Comparison of ENCODE assay signal across 12 cellular contexts in genomic region chr5:139181835-139182452, GRCh38. TPM values are rescaled to one million over a fixed set of nuclear protein-coding genes. Genes with fewer than 3 reads are reported as not detected.
DNase-seq lines count a peak whose midpoint lies in the region; ATAC-seq and TF ChIP-seq lines count a peak whose summit lies in the region.
"Had no signal": no experiment of that assay in that cellular context is flagged by ENCODE, and none has a peak within 500 bp of the region (broad histone marks: within the 10 kb centered on the region; RNA-seq: fewer than 3 reads in every experiment).

No MANE protein-coding gene starts in this region.

- no peak overlapping the region for H3K4me3 Mint-ChIP-seq in dendritic cell treated with granulocyte-macrophage colony-stimulating factor and Interleukin-4, amounts not matched to agents 40 ng/mL and 50 ng/mL, for 4 days
- H3K4me3 Mint-ChIP-seq in osteocyte (ENCODE audit: unreplicated experiment), result peak overlapping the region; percentile 24
- H3K4me3 Mint-ChIP-seq: activated naive CD8-positive, alpha-beta T cell had no signal

- H3K36me3 Mint-ChIP-seq in dendritic cell treated with granulocyte-macrophage colony-stimulating factor and Interleukin-4, amounts not matched to agents 40 ng/mL and 50 ng/mL, for 4 days (ENCODE audit: low read depth), result peaks cover 9% of the 10 kb centered on the region
- no peaks in the 10 kb centered on the region for H3K36me3 Mint-ChIP-seq in osteocyte (ENCODE audit: unreplicated experiment)

- no peaks in the 10 kb centered on the region for H3K9me3 Mint-ChIP-seq in dendritic cell treated with granulocyte-macrophage colony-stimulating factor and Interleukin-4, amounts not matched to agents 40 ng/mL and 50 ng/mL, for 4 days
- H3K9me3 Mint-ChIP-seq in osteocyte (ENCODE audit: unreplicated experiment), result no peaks in the 10 kb centered on the region

- H3K4me1 Mint-ChIP-seq in dendritic cell treated with granulocyte-macrophage colony-stimulating factor and Interleukin-4, amounts not matched to agents 40 ng/mL and 50 ng/mL, for 4 days (ENCODE audit: low read depth), result peaks cover 73% of the 10 kb centered on the region
- H3K4me1 Mint-ChIP-seq in osteocyte (ENCODE audit: unreplicated experiment), result peaks cover 54% of the 10 kb centered on the region

- ATAC-seq in GM19035 (IDR thresholded peaks at IDR 0.05; ENCODE audit: unreplicated experiment), result no peak

- peak overlapping the region; percentile 64 for H3K27ac Mint-ChIP-seq in dendritic cell treated with granulocyte-macrophage colony-stimulating factor and Interleukin-4, amounts not matched to agents 40 ng/mL and 50 ng/mL, for 4 days
- H3K27ac Mint-ChIP-seq in osteocyte (ENCODE audit: unreplicated experiment), result peak overlapping the region; percentile 56
- H3K27ac Mint-ChIP-seq: activated naive CD8-positive, alpha-beta T cell had no signal

- DNase-seq in COLO829 (ENCODE audit: low spot score), result peak; percentile 91
- DNase-seq in LoVo (ENCODE audit: low spot score), result peak; percentile 31
- no peak for DNase-seq in osteocyte (ENCODE audit: extremely low spot score, unreplicated experiment)
- no peak for DNase-seq in activated CD4-positive, alpha-beta T cell treated with anti-CD3 and anti-CD28 coated beads, Interleukin-2, amount 50 U/mL, for 1 hour
- no peak for DNase-seq in HUDEP-2 (lab: John Stamatoyannopoulos, UW; ENCODE audit: unreplicated experiment in 76 of 76)
- DNase-seq in GM20000 (ENCODE audit: low spot score), result no peak
- DNase-seq: activated CD4-positive, CD25-positive, alpha-beta regulatory T cell treated with anti-CD3 and anti-CD28 coated beads, Interleukin-2, amount 50 U/mL, for 72 hours; NCI-H82; posterior cingulate gyrus had no signal

- TF ChIP-seq CTCF in osteocyte (IDR thresholded peaks at IDR 0.05) (no peak), GM20000 (IDR thresholded peaks at IDR 0.05; ENCODE audit: extremely low read depth, missing control alignments) (no peak)

- H3K27me3 Mint-ChIP-seq in dendritic cell treated with granulocyte-macrophage colony-stimulating factor and Interleukin-4, amounts not matched to agents 40 ng/mL and 50 ng/mL, for 4 days, result no peaks in the 10 kb centered on the region
- no peaks in the 10 kb centered on the region for H3K27me3 Mint-ChIP-seq in osteocyte (ENCODE audit: unreplicated experiment)
- H3K27me3 Mint-ChIP-seq: activated naive CD8-positive, alpha-beta T cell had no signal

- intact Hi-C loops in dendritic cell treated with granulocyte-macrophage colony-stimulating factor and Interleukin-4, amounts not matched to agents 40 ng/mL and 50 ng/mL, for 4 days (cut with micrococcal nuclease), result no loop called here

RNA-seq across cellular contexts. Expression of gene SIL1, which starts 16.2 kb away (rescaled TPM):
- total RNA-seq in osteocyte, result 58.0 and 58.4 TPM in 2 replicates

Comparison
In these comparisons a context has a peak if more than half of its experiments do, and no peak if none do; other contexts are left out.
1. DNase-seq: peak in COLO829 (single experiment) and LoVo (single experiment); none in osteocyte (single experiment), activated CD4-positive, alpha-beta T cell treated with anti-CD3 and anti-CD28 coated beads, Interleukin-2, amount 50 U/mL, for 1 hour (single experiment), HUDEP-2 (0 of 76) and GM20000 (single experiment).